Comparison of ENCODE assay signal across 22 cellular contexts in the genomic region with DNA sequence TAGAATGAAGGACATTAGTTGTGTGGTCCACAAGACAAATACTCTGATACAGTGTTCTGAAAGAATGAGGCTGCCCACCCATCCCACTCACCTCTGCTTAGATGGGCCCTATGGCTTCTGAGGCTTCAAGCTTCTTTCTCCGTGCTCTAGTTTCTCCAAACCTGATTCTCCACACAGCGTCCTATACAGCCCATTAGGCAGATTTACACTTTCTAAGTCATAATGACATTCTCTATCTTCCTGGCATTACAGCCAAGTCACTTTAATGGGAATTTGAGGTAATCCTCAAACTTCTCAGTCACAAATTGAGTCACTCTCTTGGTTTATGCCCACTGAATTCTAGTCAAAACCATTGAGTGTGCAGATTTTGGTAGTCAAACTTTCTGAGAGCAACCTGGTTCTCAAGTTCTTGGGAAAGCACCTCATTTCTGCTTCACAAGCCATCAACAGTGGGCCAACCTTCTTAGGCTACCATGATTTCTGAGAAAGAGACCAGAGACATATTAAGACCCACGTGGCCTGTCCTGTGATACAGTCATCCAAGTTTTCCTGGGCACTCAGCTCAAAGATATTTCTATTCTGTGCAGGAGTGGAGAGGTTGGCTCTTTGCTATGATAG.
"Had no signal": no experiment of that assay in that cellular context is flagged by ENCODE, and none has a peak within 500 bp of the region (broad histone marks: within the 10 kb centered on the region; RNA-seq: fewer than 3 reads in every experiment).

No MANE protein-coding gene starts in this region.

- H3K9me3 Mint-ChIP-seq: activated naive CD4-positive, alpha-beta T cell treated with anti-CD3 and anti-CD28 coated beads, Interleukin-2, amount 10 ng/mL, durations not matched to agents 7 days and 5 days; activated naive CD8-positive, alpha-beta T cell treated with anti-CD3 and anti-CD28 coated beads for 36 hours; activated T-cell treated with anti-CD3 and anti-CD28 coated beads, Interleukin-2, amount 50 U/mL, for 4 hours; activated T-helper 2 cell treated with anti-CD3 and anti-CD28 coated beads, Interferon-gamma antibody, Interleukin-2, Interleukin-4, amounts not matched to agents 10 μg/mL and 5 μg/mL and 100 μg/mL, durations not matched to agents 14 hours and 24 hours and 36 hours had no signal

- DNase-seq: activated CD4-positive, alpha-beta T cell treated with anti-CD3 and anti-CD28 coated beads for 48 hours; activated CD4-positive, alpha-beta T cell treated with anti-CD3 and anti-CD28 coated beads, Interleukin-2, amount 50 U/mL, for 48 hours; activated CD8-positive, alpha-beta memory T cell treated with anti-CD3 and anti-CD28 coated beads, Interleukin-2, amount 10 ng/mL, durations not matched to agents 7 days and 5 days; activated gamma-delta T cell treated with Interleukin-2 at 50 U/mL for 16 hours; activated naive CD4-positive, alpha-beta T cell treated with anti-CD3 and anti-CD28 coated beads, Interleukin-2, amount 10 ng/mL, durations not matched to agents 7 days and 5 days; activated naive CD8-positive, alpha-beta T cell treated with anti-CD3 and anti-CD28 coated beads for 36 hours; activated T-cell treated with anti-CD3 and anti-CD28 coated beads, Interleukin-2, amount 50 U/mL, for 4 hours; brain microvascular endothelial cell; Karpas-422; MM.1S; NCI-H1105; NCI-H1436; NCI-H1694 treated with DMSO at 0.1 percent for 48 hours; NCI-H2081; NCI-H524; PC-3; SHP77 treated with DMSO at 0.1 percent for 48 hours; T-helper 2 cell; T1000 had no signal

- ATAC-seq: activated CD4-positive, CD25-positive, alpha-beta regulatory T cell treated with anti-CD3 and anti-CD28 coated beads, Interleukin-2, amount 50 U/mL, for 24 hours; activated CD8-positive, alpha-beta memory T cell treated with anti-CD3 and anti-CD28 coated beads, Interleukin-2, amount 10 ng/mL, durations not matched to agents 7 days and 5 days; activated T-cell treated with anti-CD3 and anti-CD28 coated beads, Interleukin-2, amount 50 U/mL, for 4 hours; PC-3 had no signal

- H3K27ac Mint-ChIP-seq: activated CD8-positive, alpha-beta memory T cell treated with anti-CD3 and anti-CD28 coated beads, Interleukin-2, amount 10 ng/mL, durations not matched to agents 7 days and 5 days; activated naive CD4-positive, alpha-beta T cell treated with anti-CD3 and anti-CD28 coated beads, Interleukin-2, amount 10 ng/mL, durations not matched to agents 7 days and 5 days; activated naive CD8-positive, alpha-beta T cell treated with anti-CD3 and anti-CD28 coated beads for 36 hours; activated T-helper 2 cell treated with anti-CD3 and anti-CD28 coated beads, Interferon-gamma antibody, Interleukin-2, Interleukin-4, amounts not matched to agents 10 μg/mL and 5 μg/mL and 100 μg/mL, durations not matched to agents 14 hours and 24 hours and 36 hours had no signal

- H3K4me3 ChIP-seq: cardiac muscle cell had no signal

- H3K36me3 ChIP-seq: brain microvascular endothelial cell, cardiac muscle cell had no signal

- H3K27me3 ChIP-seq: brain microvascular endothelial cell had no signal

- H3K27ac ChIP-seq: brain microvascular endothelial cell, cardiac muscle cell had no signal

- H3K36me3 Mint-ChIP-seq: activated CD8-positive, alpha-beta memory T cell treated with anti-CD3 and anti-CD28 coated beads, Interleukin-2, amount 10 ng/mL, durations not matched to agents 7 days and 5 days; activated naive CD4-positive, alpha-beta T cell treated with anti-CD3 and anti-CD28 coated beads, Interleukin-2, amount 10 ng/mL, durations not matched to agents 7 days and 5 days; activated naive CD8-positive, alpha-beta T cell treated with anti-CD3 and anti-CD28 coated beads for 36 hours had no signal

- H3K4me3 Mint-ChIP-seq: activated CD8-positive, alpha-beta memory T cell treated with anti-CD3 and anti-CD28 coated beads, Interleukin-2, amount 10 ng/mL, durations not matched to agents 7 days and 5 days; activated naive CD4-positive, alpha-beta T cell treated with anti-CD3 and anti-CD28 coated beads, Interleukin-2, amount 10 ng/mL, durations not matched to agents 7 days and 5 days; activated naive CD8-positive, alpha-beta T cell treated with anti-CD3 and anti-CD28 coated beads for 36 hours; activated T-cell treated with anti-CD3 and anti-CD28 coated beads, Interleukin-2, amount 50 U/mL, for 4 hours had no signal
